14 cellular contexts compared by ENCODE assay signal in the genomic region with DNA sequence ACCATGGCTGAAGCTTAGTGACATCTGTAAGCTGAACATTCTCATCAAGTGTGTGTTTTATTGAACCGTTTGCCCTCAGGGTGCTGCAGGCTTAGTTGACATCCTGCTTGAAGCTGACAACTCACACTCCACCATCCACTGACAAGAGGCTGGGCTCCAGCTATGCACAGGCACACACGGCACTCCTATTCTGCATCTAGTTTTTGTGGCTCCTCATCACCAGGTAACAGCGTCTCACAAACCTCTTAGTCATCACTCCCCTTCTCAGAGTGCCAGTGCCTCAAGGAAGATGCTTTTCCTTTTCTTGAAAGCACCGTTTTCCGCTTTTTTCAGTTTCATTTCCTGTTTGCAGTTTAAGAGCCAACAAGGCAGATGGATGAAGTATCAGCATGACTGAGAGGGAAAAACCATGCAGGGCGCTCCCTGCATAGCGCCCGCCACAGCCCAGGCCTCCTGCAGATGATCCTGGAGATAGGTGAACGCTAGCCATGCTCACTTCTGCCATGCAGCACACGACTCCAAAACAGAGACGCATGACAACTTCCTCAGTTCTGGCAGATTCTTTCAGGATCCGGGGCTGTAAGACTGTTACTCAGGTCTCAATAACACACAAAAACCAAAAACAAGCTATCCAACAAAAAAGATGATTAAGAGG.
A peak's percentile ranks its signal among the peaks of the same experiment; 100 is the strongest.
DNase-seq lines count a peak whose midpoint lies in the region; ATAC-seq, FAIRE-seq and TF ChIP-seq lines count a peak whose summit lies in the region.
"Had no signal": no experiment of that assay in that cellular context is flagged by ENCODE, and none has a peak within 500 bp of the region (broad histone marks: within the 10 kb centered on the region; RNA-seq: fewer than 3 reads in every experiment).

No MANE protein-coding gene starts in this region.

- no peak overlapping the region for H3K4me2 ChIP-seq in keratinocyte (ENCODE audit: control insufficient read depth, extremely low read depth, insufficient read depth, low read depth, low read length)

- peaks cover 44% of the 10 kb centered on the region for H3K4me1 ChIP-seq in CD4-positive, alpha-beta memory T cell (ENCODE audit: insufficient read depth, low read length)
- H3K4me1 ChIP-seq in keratinocyte (ENCODE audit: control insufficient read depth, extremely low read depth, insufficient read depth, low read length) (peaks cover 8% of the 10 kb centered on the region), thyroid gland (peaks cover 10 to 12% of the 10 kb centered on the region in 2 donors)

- no peaks in the 10 kb centered on the region for H3K9me3 ChIP-seq in CD4-positive, alpha-beta memory T cell (ENCODE audit: control insufficient read depth in 1 of 2, low read length in 2 of 2)
- H3K9me3 ChIP-seq in keratinocyte (ENCODE audit: control insufficient read depth, low read depth, low read length) (no peaks in the 10 kb centered on the region), thyroid gland (no peaks in the 10 kb centered on the region)

- CTCF ChIA-PET in CD4-positive, alpha-beta memory T cell (lab: Charles Lee; ENCODE audit: partially characterized antibody), result interaction anchor here (0.9 to 1.5 kb wide), 3 partner anchors 9 to 60 kb away, joined by 3 to 4 read pairs (median 3); no protein-coding TSS in a partner anchor

- POLR2A ChIA-PET in CD4-positive, alpha-beta memory T cell (lab: Charles Lee; ENCODE audit: partially characterized antibody), result interaction anchor here (1.2 to 2.9 kb wide), 6 partner anchors 12 to 60 kb away, joined by 3 to 17 read pairs (median 5); no protein-coding TSS in a partner anchor

- no peaks in the 10 kb centered on the region for H3K27me3 Mint-ChIP-seq in CD4-positive, alpha-beta memory T cell
- no peaks in the 10 kb centered on the region for H3K27me3 Mint-ChIP-seq in activated T-helper 17 cell treated with anti-CD3 and anti-CD28 coated beads, Interleukin-2, amount 50 U/mL, for 72 hours

- no peaks in the 10 kb centered on the region for H4K20me1 ChIP-seq in keratinocyte (ENCODE audit: control insufficient read depth, extremely low read depth, insufficient read depth, low read length)

- H3K79me2 ChIP-seq in keratinocyte (ENCODE audit: control insufficient read depth, insufficient read depth, low read length), result no peaks in the 10 kb centered on the region

- H3K9me3 Mint-ChIP-seq in CD4-positive, alpha-beta memory T cell, result peaks cover 0 to 3% (median 0%) of the 10 kb centered on the region in 8 donors
- H3K9me3 Mint-ChIP-seq in activated T-helper 17 cell treated with anti-CD3 and anti-CD28 coated beads, Interleukin-2, amount 50 U/mL, for 72 hours, result peaks cover 3% of the 10 kb centered on the region
- H3K9me3 Mint-ChIP-seq: CD8-positive, alpha-beta T cell; immature natural killer cell had no signal

- dilution Hi-C loops in keratinocyte (cut with MboI; ENCODE audit: extremely low pct_ligation_motif_present, low sequenced_read_pairs), result no loop called here

- no peak overlapping the region for H3K27ac ChIP-seq in CD4-positive, alpha-beta memory T cell (ENCODE audit: low read depth, low read length)
- H3K27ac ChIP-seq in keratinocyte (ENCODE audit: control insufficient read depth, insufficient read depth, low read length) (no peak overlapping the region), thyroid gland (no peak overlapping the region)

- H3K4me3 Mint-ChIP-seq in CD4-positive, alpha-beta memory T cell, result peak overlapping the region in 7 of 8 donors; percentile 36 to 81 (median 58)
- peak overlapping the region; percentile 57 for H3K4me3 Mint-ChIP-seq in activated T-helper 17 cell treated with anti-CD3 and anti-CD28 coated beads, Interleukin-2, amount 50 U/mL, for 72 hours
- H3K4me3 Mint-ChIP-seq: CD8-positive, alpha-beta T cell had no signal

- H3K9ac ChIP-seq in keratinocyte (ENCODE audit: control insufficient read depth, extremely low read depth, insufficient read depth, low read length), result no peak overlapping the region

- H3K36me3 ChIP-seq in CD4-positive, alpha-beta memory T cell (ENCODE audit: insufficient read depth, low read length), result no peaks in the 10 kb centered on the region
- H3K36me3 ChIP-seq in keratinocyte (ENCODE audit: control insufficient read depth in 2 of 2, extremely low read depth in 1 of 2, insufficient read depth in 2 of 2, low read length in 2 of 2) (no peaks in the 10 kb centered on the region), thyroid gland (no peaks in the 10 kb centered on the region)

- ATAC-seq in activated T-helper 17 cell treated with anti-CD3 and anti-CD28 coated beads, Interleukin-2, amount 50 U/mL, for 72 hours (replicated peaks), result peak; percentile 74
- ATAC-seq in HG02571 (IDR thresholded peaks at IDR 0.05; ENCODE audit: unreplicated experiment) (no peak), HG03342 (IDR thresholded peaks at IDR 0.05; ENCODE audit: unreplicated experiment) (no peak)
- ATAC-seq: CD8-positive, alpha-beta T cell had no signal

- no peak for TF ChIP-seq POLR2A in thyroid gland (IDR thresholded peaks at IDR 0.05)

- intact Hi-C loops in CD4-positive, alpha-beta memory T cell (cut with micrococcal nuclease), result loop anchor here (5.0 kb wide), 1 partner anchor 41 kb away; no protein-coding TSS in a partner anchor
- intact Hi-C loops in thyroid gland (cut with DNase I), result no loop called here

- 76 to 85% methylated on average over 12 of the region's 12 CpGs for WGBS in thyroid gland, 2 donors

- H3K27me3 ChIP-seq in CD4-positive, alpha-beta memory T cell (ENCODE audit: insufficient read depth, low read length), result no peaks in the 10 kb centered on the region
- H3K27me3 ChIP-seq in keratinocyte (ENCODE audit: control insufficient read depth, extremely low read depth, insufficient read depth, low read length) (no peaks in the 10 kb centered on the region), thyroid gland (no peaks in the 10 kb centered on the region)

- no peak for FAIRE-seq in keratinocyte (lab: Jason Lieb, UNC)
- FAIRE-seq: colon had no signal

- H3K36me3 Mint-ChIP-seq in CD4-positive, alpha-beta memory T cell, result no peaks in the 10 kb centered on the region
- H3K36me3 Mint-ChIP-seq in activated T-helper 17 cell treated with anti-CD3 and anti-CD28 coated beads, Interleukin-2, amount 50 U/mL, for 72 hours (ENCODE audit: low read depth), result no peaks in the 10 kb centered on the region
- H3K36me3 Mint-ChIP-seq: CD8-positive, alpha-beta T cell; immature natural killer cell had no signal

- no peak overlapping the region for H3K4me3 ChIP-seq in CD4-positive, alpha-beta memory T cell (ENCODE audit: low read length in 2 of 2)
- H3K4me3 ChIP-seq in keratinocyte (ENCODE audit: control insufficient read depth in 2 of 3, extremely low read depth in 1 of 3, insufficient read depth in 2 of 3, low read depth in 1 of 3, low read length in 3 of 3) (no peak overlapping the region), thyroid gland (replicated peaks in 1 of 3) (no peak overlapping the region)

- H3K27ac Mint-ChIP-seq in CD4-positive, alpha-beta memory T cell, result peak overlapping the region; percentile 30 to 90 (median 82)
- peak overlapping the region; percentile 92 for H3K27ac Mint-ChIP-seq in activated T-helper 17 cell treated with anti-CD3 and anti-CD28 coated beads, Interleukin-2, amount 50 U/mL, for 72 hours
- H3K27ac Mint-ChIP-seq: CD8-positive, alpha-beta T cell; immature natural killer cell had no signal

- no peaks in the 10 kb centered on the region for H3K9me1 ChIP-seq in keratinocyte (ENCODE audit: control insufficient read depth, extremely low read depth, insufficient read depth, low read length)

- H2AFZ ChIP-seq in keratinocyte (ENCODE audit: control insufficient read depth, low read length), result no peak overlapping the region

- peak in 4 of 5 donors; percentile 8 to 40 (median 26) for DNase-seq in CD4-positive, alpha-beta memory T cell
- DNase-seq in NCI-H69 (lab: John Stamatoyannopoulos, UW) (peak; percentile 0), keratinocyte (ENCODE audit: low read depth, low spot score) (peak; percentile 19), thyroid gland (no peak)
- DNase-seq: activated gamma-delta T cell treated with Interleukin-2 at 50 U/mL for 16 hours, immature natural killer cell, NCI-H1436 treated with DMSO at 0.1 percent for 48 hours, NCI-H510A treated with DMSO at 0.1 percent for 48 hours, SHP77 had no signal

- TF ChIP-seq CTCF in keratinocyte (optimal IDR thresholded peaks at IDR 0.05 in 1 of 3, IDR thresholded peaks at IDR 0.05 in 1 of 3, conservative IDR thresholded peaks at IDR 0.05 in 1 of 3; ENCODE audit: extremely low read depth in 1 of 3, insufficient read depth in 2 of 3, low read length in 3 of 3) (no peak), thyroid gland (IDR thresholded peaks at IDR 0.05) (no peak)

- peaks cover 41 to 68% (median 54%) of the 10 kb centered on the region in 4 donors for H3K4me1 Mint-ChIP-seq in CD4-positive, alpha-beta memory T cell
- H3K4me1 Mint-ChIP-seq in activated T-helper 17 cell treated with anti-CD3 and anti-CD28 coated beads, Interleukin-2, amount 50 U/mL, for 72 hours, result peaks cover 61% of the 10 kb centered on the region

Comparison
In these comparisons a context has a peak if more than half of its experiments do, and no peak if none do; other contexts are left out.
1. DNase-seq: peak in CD4-positive, alpha-beta memory T cell (4 of 5), NCI-H69 (single experiment) and keratinocyte (single experiment); none in thyroid gland (0 of 2).